In the genomic region with DNA sequence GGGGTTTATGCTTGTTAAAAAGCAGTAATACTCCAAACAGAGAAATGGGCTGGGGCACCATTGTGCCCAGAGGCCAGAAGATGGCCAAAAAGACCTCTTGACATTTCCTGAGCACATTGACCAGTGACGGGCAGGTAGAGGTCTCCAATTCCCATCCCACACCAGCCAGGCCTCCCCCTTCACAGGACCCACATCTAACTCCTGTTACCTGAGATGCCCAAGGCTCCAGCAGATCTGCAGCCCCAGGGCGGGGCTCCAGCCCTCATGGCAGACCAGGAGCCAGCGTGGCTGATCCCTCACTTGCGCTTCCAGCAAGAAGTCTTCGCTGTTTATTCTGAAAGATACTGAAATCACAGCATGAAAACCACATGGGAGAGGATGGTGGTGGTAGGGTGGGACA, we compare ENCODE assay signal across 24 cellular contexts.
"Had no signal": no experiment of that assay in that cellular context is flagged by ENCODE, and none has a peak within 500 bp of the region (broad histone marks: within the 10 kb centered on the region; RNA-seq: fewer than 3 reads in every experiment).

No MANE protein-coding gene starts in this region.

- H3K27ac Mint-ChIP-seq: dendritic cell treated with granulocyte-macrophage colony-stimulating factor and Interleukin-4, amounts not matched to agents 40 ng/mL and 50 ng/mL, for 4 days; effector memory CD8-positive, alpha-beta T cell; endodermal cell had no signal

- DNase-seq: colonic mucosa; cortex of kidney; dermis blood vessel endothelial cell; dorsolateral prefrontal cortex; effector CD4-positive, alpha-beta T cell; effector CD8-positive, alpha-beta T cell; effector memory CD4-positive, alpha-beta T cell; effector memory CD8-positive, alpha-beta T cell; endodermal cell; erythroblast; esophagus squamous epithelium; foreskin fibroblast; foreskin keratinocyte; foreskin melanocyte; gastrocnemius medialis; glutamatergic neuron; head of caudate nucleus; heart left ventricle; heart right ventricle had no signal

- H3K9me3 ChIP-seq: colonic mucosa, esophagus muscularis mucosa, esophagus squamous epithelium, gastrocnemius medialis, gastroesophageal sphincter, heart left ventricle, heart right ventricle had no signal

- H3K27me3 Mint-ChIP-seq: dendritic cell treated with granulocyte-macrophage colony-stimulating factor and Interleukin-4, amounts not matched to agents 40 ng/mL and 50 ng/mL, for 4 days; effector memory CD8-positive, alpha-beta T cell had no signal

- H3K36me3 ChIP-seq: colonic mucosa had no signal

- H3K4me1 ChIP-seq: colonic mucosa, esophagus muscularis mucosa, esophagus squamous epithelium, foreskin keratinocyte, gastrocnemius medialis, gastroesophageal sphincter, heart left ventricle, heart right ventricle had no signal

- H3K27ac ChIP-seq: colonic mucosa, coronary artery, dorsolateral prefrontal cortex, epithelial cell of prostate, esophagus muscularis mucosa, esophagus squamous epithelium, foreskin keratinocyte, gastrocnemius medialis, gastroesophageal sphincter, heart left ventricle, heart right ventricle had no signal

- H3K4me3 ChIP-seq: colonic mucosa, coronary artery, dorsolateral prefrontal cortex, esophagus muscularis mucosa, esophagus squamous epithelium, gastrocnemius medialis, gastroesophageal sphincter, heart left ventricle, heart right ventricle had no signal

- H3K9me3 Mint-ChIP-seq: effector memory CD8-positive, alpha-beta T cell had no signal

- H3K27me3 ChIP-seq: colonic mucosa, dorsolateral prefrontal cortex, esophagus muscularis mucosa, esophagus squamous epithelium, foreskin keratinocyte, gastrocnemius medialis, gastroesophageal sphincter, heart left ventricle, heart right ventricle had no signal

- H3K4me1 Mint-ChIP-seq: endodermal cell had no signal

- H3K4me3 Mint-ChIP-seq: dendritic cell treated with granulocyte-macrophage colony-stimulating factor and Interleukin-4, amounts not matched to agents 40 ng/mL and 50 ng/mL, for 4 days; effector memory CD8-positive, alpha-beta T cell; endodermal cell had no signal
